29 cellular contexts compared by ENCODE assay signal in genomic region chr5:175847061-175847460, GRCh38. TPM values are rescaled to one million over a fixed set of nuclear protein-coding genes. Genes with fewer than 3 reads are reported as not detected.
"Had no signal": no experiment of that assay in that cellular context is flagged by ENCODE, and none has a peak within 500 bp of the region (broad histone marks: within the 10 kb centered on the region; RNA-seq: fewer than 3 reads in every experiment).

No MANE protein-coding gene starts in this region.

- H3K27ac ChIP-seq: brain microvascular endothelial cell, esophagus muscularis mucosa, foreskin keratinocyte, gastrocnemius medialis, heart left ventricle had no signal

- H3K27me3 ChIP-seq: foreskin keratinocyte had no signal

- ATAC-seq: activated T-cell treated with anti-CD3 and anti-CD28 coated beads, Interleukin-2, amount 50 U/mL, for 72 hours; effector memory CD8-positive, alpha-beta T cell; gastrocnemius medialis; heart left ventricle had no signal

- H3K4me3 ChIP-seq: esophagus muscularis mucosa, gastrocnemius medialis, heart left ventricle had no signal

- H3K4me1 ChIP-seq: esophagus muscularis mucosa, foreskin keratinocyte, gastrocnemius medialis, heart left ventricle had no signal

- H3K9me3 ChIP-seq: esophagus muscularis mucosa, gastrocnemius medialis, heart left ventricle had no signal

- H3K36me3 ChIP-seq: brain microvascular endothelial cell, esophagus muscularis mucosa, gastrocnemius medialis, heart left ventricle had no signal

- FAIRE-seq: astrocyte, bronchial epithelial cell, colon had no signal

- DNase-seq: activated CD4-positive, alpha-beta memory T cell treated with anti-CD3 and anti-CD28 coated beads, Interleukin-2, amount 10 ng/mL, durations not matched to agents 7 days and 5 days; activated CD4-positive, alpha-beta T cell treated with anti-CD3 and anti-CD28 coated beads for 1 hour; activated CD4-positive, alpha-beta T cell treated with anti-CD3 and anti-CD28 coated beads for 4 hours; activated CD4-positive, alpha-beta T cell treated with anti-CD3 and anti-CD28 coated beads, Interleukin-2, amount 10 ng/mL, durations not matched to agents 7 days and 5 days; activated CD4-positive, alpha-beta T cell treated with anti-CD3 and anti-CD28 coated beads, Interleukin-2, amount 50 U/mL, for 4 hours; activated CD8-positive, alpha-beta memory T cell treated with anti-CD3 and anti-CD28 coated beads, Interleukin-2, amount 50 U/mL, for 48 hours; activated gamma-delta T cell; activated naive CD4-positive, alpha-beta T cell treated with anti-CD3 and anti-CD28 coated beads, Interleukin-2, amount 50 U/mL, for 16 hours; activated naive CD4-positive, alpha-beta T cell treated with Interleukin-2 at 50 U/mL for 16 hours; activated T-cell treated with anti-CD3 and anti-CD28 coated beads for 4 hours; activated T-cell treated with anti-CD3 and anti-CD28 coated beads, Interleukin-2, amount 50 U/mL, for 24 hours; activated T-cell treated with anti-CD3 and anti-CD28 coated beads, Interleukin-2, amount 50 U/mL, for 72 hours; amniotic stem cell; brain microvascular endothelial cell; cortex of kidney; effector CD4-positive, alpha-beta T cell; effector memory CD8-positive, alpha-beta T cell; erythroblast; foreskin keratinocyte; gastrocnemius medialis; heart left ventricle had no signal

RNA-seq across cellular contexts. Expression of gene CPLX2, which starts 24.3 kb away (rescaled TPM):
- total RNA-seq: activated CD4-positive, alpha-beta memory T cell treated with anti-CD3 and anti-CD28 coated beads, Interleukin-2, amount 10 ng/mL, durations not matched to agents 7 days and 5 days; activated CD4-positive, alpha-beta T cell treated with anti-CD3 and anti-CD28 coated beads, Interleukin-2, amount 10 ng/mL, durations not matched to agents 7 days and 5 days; activated T-cell treated with anti-CD3 and anti-CD28 coated beads, Interleukin-2, amount 50 U/mL, for 72 hours; bronchial epithelial cell; cardiac septum; chondrocyte; dermis blood vessel endothelial cell; foreskin keratinocyte; gastrocnemius medialis; heart left ventricle; T-helper 1 cell treated with Interleukin-12 subunit alpha and Interleukin-12 subunit beta and Interleukin-4 antibody, amounts not matched to agents 30 ng/mL and 1 ng/mL, for 36 hours had no signal
- polyA plus RNA-seq: foreskin keratinocyte, heart left ventricle had no signal
